Comparison of ENCODE assay signal across 30 cellular contexts in genomic region chr4:21450331-21450730, GRCh38.
"Had no signal": no experiment of that assay in that cellular context is flagged by ENCODE, and none has a peak within 500 bp of the region (broad histone marks: within the 10 kb centered on the region; RNA-seq: fewer than 3 reads in every experiment).

No MANE protein-coding gene starts in this region.

- DNase-seq: activated CD4-positive, alpha-beta T cell treated with anti-CD3 and anti-CD28 coated beads for 4 hours; activated CD4-positive, alpha-beta T cell treated with anti-CD3 and anti-CD28 coated beads, Interleukin-2, amount 50 U/mL, for 4 hours; activated CD8-positive, alpha-beta T cell treated with anti-CD3 and anti-CD28 coated beads for 36 hours; activated gamma-delta T cell; activated naive CD4-positive, alpha-beta T cell treated with Interleukin-2 at 50 U/mL for 16 hours; activated naive CD8-positive, alpha-beta T cell treated with anti-CD3 and anti-CD28 coated beads, Interleukin-2, amount 10 ng/mL, durations not matched to agents 7 days and 5 days; activated T-cell treated with anti-CD3 and anti-CD28 coated beads, Interleukin-2, amount 50 U/mL, for 1 hour; activated T-cell treated with anti-CD3 and anti-CD28 coated beads, Interleukin-2, amount 50 U/mL, for 72 hours; amygdala; body of pancreas; Karpas-422; NCI-H1105; NCI-H1417 treated with DMSO at 0.1 percent for 48 hours; NCI-H187 treated with DMSO at 0.1 percent for 48 hours; NCI-H2081 treated with DMSO at 0.1 percent for 48 hours; NCI-H446 treated with DMSO at 0.1 percent for 48 hours; NCI-H69; NK-92 treated with Interleukin-12 subunit alpha and Interleukin-12 subunit beta, amount 100 ng/mL, for 24 hours; Peyer's patch; SIG-M5; T-cell; T-helper 17 cell had no signal

- H3K27me3 ChIP-seq: ascending aorta, body of pancreas, breast epithelium, Peyer's patch had no signal

- H3K4me3 ChIP-seq: ascending aorta, body of pancreas, breast epithelium, Peyer's patch had no signal

- H3K27ac ChIP-seq: ascending aorta, body of pancreas, breast epithelium, Peyer's patch, RWPE1 had no signal

- H3K36me3 ChIP-seq: ascending aorta, breast epithelium, Peyer's patch had no signal

- H3K9me3 ChIP-seq: ascending aorta, body of pancreas, breast epithelium, Peyer's patch had no signal

- ATAC-seq: activated CD4-positive, CD25-positive, alpha-beta regulatory T cell treated with anti-CD3 and anti-CD28 coated beads, Interleukin-2, amount 50 U/mL, for 24 hours; activated CD8-positive, alpha-beta T cell treated with anti-CD3 and anti-CD28 coated beads for 36 hours; activated T-cell treated with anti-CD3 and anti-CD28 coated beads, Interleukin-2, amount 50 U/mL, for 72 hours; activated T-helper 17 cell treated with anti-CD3 and anti-CD28 coated beads, Interleukin-2, amount 50 U/mL, for 72 hours; body of pancreas; PC-3; Right ventricle myocardium inferior; T-cell; T-helper 17 cell; WTC11 had no signal

- H3K4me1 ChIP-seq: ascending aorta, body of pancreas, breast epithelium, Peyer's patch had no signal
